14 cellular contexts compared by ENCODE assay signal in genomic region chr2:19617251-19617650, GRCh38.
A peak's percentile ranks its signal among the peaks of the same experiment; 100 is the strongest.
DNase-seq lines count a peak whose midpoint lies in the region; ATAC-seq and TF ChIP-seq lines count a peak whose summit lies in the region.
"Had no signal": no experiment of that assay in that cellular context is flagged by ENCODE, and none has a peak within 500 bp of the region (broad histone marks: within the 10 kb centered on the region; RNA-seq: fewer than 3 reads in every experiment).

No MANE protein-coding gene starts in this region.

- H3K27ac Mint-ChIP-seq in activated T-cell treated with anti-CD3 and anti-CD28 coated beads, Interleukin-2, amount 50 U/mL, for 72 hours, result no peak overlapping the region
- H3K27ac Mint-ChIP-seq: CD8-positive, alpha-beta T cell had no signal

- no peak for ATAC-seq in activated T-cell treated with anti-CD3 and anti-CD28 coated beads, Interleukin-2, amount 50 U/mL, for 72 hours (replicated peaks in 1 of 2)
- ATAC-seq: CD8-positive, alpha-beta T cell had no signal

- no peaks in the 10 kb centered on the region for H3K4me1 Mint-ChIP-seq in activated T-cell treated with anti-CD3 and anti-CD28 coated beads, Interleukin-2, amount 50 U/mL, for 72 hours (ENCODE audit: low read depth)

- H3K4me3 ChIP-seq in retinal pigment epithelial cell (ENCODE audit: low read length), result no peak overlapping the region

- DNase-seq in DMS53 treated with DMSO at 0.1 percent for 48 hours (lab: John Stamatoyannopoulos, UW; ENCODE audit: unreplicated experiment) (peak; percentile 45), LoVo (ENCODE audit: low spot score) (peak; percentile 82), RPMI7951 (ENCODE audit: low read depth) (peak; percentile 29), retinal pigment epithelial cell (ENCODE audit: low read depth) (peak; percentile 57), NCI-H1694 (lab: John Stamatoyannopoulos, UW) (no peak)
- no peak for DNase-seq in activated effector memory CD4-positive, alpha-beta T cell treated with Interleukin-2 at 50 U/mL for 16 hours
- no peak for DNase-seq in activated T-cell treated with anti-CD3 and anti-CD28 coated beads, Interleukin-2, amount 50 U/mL, for 72 hours
- DNase-seq: CD8-positive, alpha-beta T cell; EL; GOT3; Karpas-422; MV-4-11; NCI-H187 treated with DMSO at 0.1 percent for 48 hours; T-helper 1 cell had no signal

- H3K9me3 Mint-ChIP-seq in activated T-cell treated with anti-CD3 and anti-CD28 coated beads, Interleukin-2, amount 50 U/mL, for 72 hours, result peaks cover 13 to 19% of the 10 kb centered on the region in 2 donors

- peaks cover 5% of the 10 kb centered on the region for H3K27me3 Mint-ChIP-seq in activated T-cell treated with anti-CD3 and anti-CD28 coated beads, Interleukin-2, amount 50 U/mL, for 72 hours (ENCODE audit: low read depth)

- TF ChIP-seq CTCF in retinal pigment epithelial cell (conservative IDR thresholded peaks at IDR 0.05; ENCODE audit: low read depth, low read length), result no peak

- H3K36me3 Mint-ChIP-seq in activated T-cell treated with anti-CD3 and anti-CD28 coated beads, Interleukin-2, amount 50 U/mL, for 72 hours (ENCODE audit: insufficient read depth in 2 of 2), result peaks cover 2 to 6% of the 10 kb centered on the region in 2 donors
- H3K36me3 Mint-ChIP-seq: CD8-positive, alpha-beta T cell had no signal

- H3K4me3 Mint-ChIP-seq in activated T-cell treated with anti-CD3 and anti-CD28 coated beads, Interleukin-2, amount 50 U/mL, for 72 hours, result no peak overlapping the region
- H3K4me3 Mint-ChIP-seq: CD8-positive, alpha-beta T cell had no signal

Comparison
In these comparisons a context has a peak if more than half of its experiments do, and no peak if none do; other contexts are left out.
1. DNase-seq: peak in DMS53 treated with DMSO at 0.1 percent for 48 hours (single experiment), LoVo (single experiment), RPMI7951 (single experiment) and retinal pigment epithelial cell (single experiment); none in activated effector memory CD4-positive, alpha-beta T cell treated with Interleukin-2 at 50 U/mL for 16 hours (single experiment), activated T-cell treated with anti-CD3 and anti-CD28 coated beads, Interleukin-2, amount 50 U/mL, for 72 hours (0 of 2) and NCI-H1694 (single experiment).